20 cellular contexts compared by ENCODE assay signal in genomic region chr11:1776944-1777715, GRCh38. TPM values are rescaled to one million over a fixed set of nuclear protein-coding genes. Genes with fewer than 3 reads are reported as not detected.
"Had no signal": no experiment of that assay in that cellular context is flagged by ENCODE, and none has a peak within 500 bp of the region (broad histone marks: within the 10 kb centered on the region; RNA-seq: fewer than 3 reads in every experiment).

No MANE protein-coding gene starts in this region.

- H3K36me3 ChIP-seq: cardiac muscle cell, prostate gland, transverse colon, uterus had no signal

- H3K9me3 ChIP-seq: body of pancreas, mucosa of descending colon, prostate gland, transverse colon, uterus had no signal

- H3K36me3 Mint-ChIP-seq: activated CD4-positive, alpha-beta memory T cell treated with anti-CD3 and anti-CD28 coated beads for 36 hours; activated naive CD4-positive, alpha-beta T cell treated with anti-CD3 and anti-CD28 coated beads, Interleukin-2, amount 10 ng/mL, durations not matched to agents 7 days and 5 days; immature natural killer cell had no signal

- ATAC-seq: body of pancreas; mucosa of descending colon; stimulated activated naive CD8-positive, alpha-beta T cell treated with anti-CD3 and anti-CD28 coated beads, Interleukin-15, amount 100 ng/mL, for 72 hours had no signal

- H3K4me3 Mint-ChIP-seq: activated CD4-positive, alpha-beta memory T cell treated with anti-CD3 and anti-CD28 coated beads for 36 hours; activated naive CD4-positive, alpha-beta T cell treated with anti-CD3 and anti-CD28 coated beads, Interleukin-2, amount 10 ng/mL, durations not matched to agents 7 days and 5 days; immature natural killer cell; memory B cell; neural crest cell; stimulated activated naive CD8-positive, alpha-beta T cell treated with anti-CD3 and anti-CD28 coated beads, Interleukin-15, amount 100 ng/mL, for 72 hours had no signal

- H3K9me3 Mint-ChIP-seq: activated CD4-positive, alpha-beta memory T cell treated with anti-CD3 and anti-CD28 coated beads for 36 hours; activated naive CD4-positive, alpha-beta T cell treated with anti-CD3 and anti-CD28 coated beads, Interleukin-2, amount 10 ng/mL, durations not matched to agents 7 days and 5 days; immature natural killer cell; stimulated activated naive CD8-positive, alpha-beta T cell treated with anti-CD3 and anti-CD28 coated beads, Interleukin-15, amount 100 ng/mL, for 72 hours had no signal

- H3K4me1 ChIP-seq: prostate gland, uterus had no signal

- H3K4me3 ChIP-seq: body of pancreas, cardiac muscle cell, mucosa of descending colon, prostate gland, transverse colon, uterus had no signal

- H3K27ac ChIP-seq: body of pancreas, cardiac muscle cell, prostate gland, transverse colon, uterus had no signal

- H3K27me3 ChIP-seq: body of pancreas, cardiac muscle cell, uterus had no signal

- H3K27ac Mint-ChIP-seq: activated CD4-positive, alpha-beta memory T cell treated with anti-CD3 and anti-CD28 coated beads for 36 hours; activated naive CD4-positive, alpha-beta T cell treated with anti-CD3 and anti-CD28 coated beads, Interleukin-2, amount 10 ng/mL, durations not matched to agents 7 days and 5 days; memory B cell had no signal

- DNase-seq: activated CD4-positive, alpha-beta memory T cell treated with anti-CD3 and anti-CD28 coated beads for 36 hours; activated CD4-positive, alpha-beta T cell treated with anti-CD3 and anti-CD28 coated beads for 48 hours; activated naive CD4-positive, alpha-beta T cell treated with anti-CD3 and anti-CD28 coated beads, Interleukin-2, amount 10 ng/mL, durations not matched to agents 7 days and 5 days; activated T-cell treated with anti-CD3 and anti-CD28 coated beads for 4 hours; dermis blood vessel endothelial cell; effector memory CD4-positive, alpha-beta T cell; foreskin melanocyte; immature natural killer cell; mucosa of descending colon; stimulated activated CD4-positive, alpha-beta T cell treated with anti-CD3 and anti-CD28 coated beads, Interleukin-12 subunit alpha, Interleukin-12 subunit beta, amount 100 ng/mL, for 4 hours; stimulated activated naive CD8-positive, alpha-beta T cell treated with anti-CD3 and anti-CD28 coated beads, Interleukin-15, amount 100 ng/mL, for 72 hours; transverse colon; uterus had no signal

- H3K27me3 Mint-ChIP-seq: stimulated activated naive CD8-positive, alpha-beta T cell treated with anti-CD3 and anti-CD28 coated beads, Interleukin-15, amount 100 ng/mL, for 72 hours had no signal

RNA-seq across cellular contexts. Expression of gene IFITM10, which starts 26.7 kb away (rescaled TPM):
- total RNA-seq: neural crest cell had no signal
- polyA plus RNA-seq: cardiac muscle cell had no signal

RNA-seq across cellular contexts. Expression of gene SYT8, which starts 57.7 kb away (rescaled TPM):
- total RNA-seq: activated CD4-positive, alpha-beta memory T cell treated with anti-CD3 and anti-CD28 coated beads for 36 hours; cardiac muscle cell; dermis blood vessel endothelial cell; endothelial cell of umbilical vein; neural crest cell; T-helper 2 cell treated with Interferon-gamma antibody and Interleukin-4, amounts not matched to agents 100 ng/mL and 5 ng/mL, for 36 hours had no signal
- polyA plus RNA-seq: cardiac muscle cell, endothelial cell of umbilical vein, immature natural killer cell had no signal
